ENCODE assay signal across 8 cellular contexts in genomic region chr5:79133657-79134451, GRCh38. TPM values are rescaled to one million over a fixed set of nuclear protein-coding genes. Genes with fewer than 3 reads are reported as not detected.
DNase-seq lines count a peak whose midpoint lies in the region; ATAC-seq and TF ChIP-seq lines count a peak whose summit lies in the region.

No MANE protein-coding gene starts in this region.

- H3K27ac ChIP-seq in uterus: peak overlapping the region; percentile 81 to 95

- intact Hi-C loops in left ventricle myocardium superior (cut with micrococcal nuclease) (loop anchor here (2.0 to 5.0 kb wide), 3 partner anchors 109 to 403 kb away; no protein-coding TSS in a partner anchor), uterus (cut with DNase I; ENCODE audit: low total_unique reads) (no loop called here)

- peak overlapping the region; percentile 13 to 25 for H3K4me3 ChIP-seq in uterus

- ATAC-seq in left ventricle myocardium superior: peak; percentile 90
- ATAC-seq in HG03442 (IDR thresholded peaks at IDR 0.05; ENCODE audit: unreplicated experiment): no peak

- H3K9me3 ChIP-seq in uterus: no peaks in the 10 kb centered on the region

- H3K27me3 ChIP-seq in uterus: no peaks in the 10 kb centered on the region

- TF ChIP-seq POLR2A in uterus (IDR thresholded peaks at IDR 0.05): no peak

- no peaks in the 10 kb centered on the region for H3K4me1 ChIP-seq in uterus

- H3K36me3 ChIP-seq in uterus: no peaks in the 10 kb centered on the region

- DNase-seq in GM03348 (ENCODE audit: low spot score) (peak; percentile 68), NCI-H1092 treated with DMSO at 0.1 percent for 48 hours (lab: John Stamatoyannopoulos, UW) (peak; percentile 55), T follicular helper cell (ENCODE audit: low read depth) (peak; percentile 40), amniotic stem cell (lab: John Stamatoyannopoulos, UW) (peak; percentile 74), left ventricle myocardium superior (peak; percentile 61), pulmonary artery endothelial cell (ENCODE audit: low read depth, low spot score) (peak; percentile 33), uterus (peak; percentile 76 to 81)

- TF ChIP-seq CTCF in uterus (IDR thresholded peaks at IDR 0.05): peak; percentile 56 to 79 (median 68)

RNA-seq across cellular contexts. Expression of gene BHMT, which starts 22.2 kb away (rescaled TPM):
- total RNA-seq in left ventricle myocardium superior (not detected), pulmonary artery endothelial cell (not detected in 2 replicates), uterus (under 1 TPM in 2 of 4 donors, not detected in 2; 0.34 to 0.48 TPM)
